9 cellular contexts compared by ENCODE assay signal in genomic region chr2:239246723-239247122, GRCh38.
DNase-seq lines count a peak whose midpoint lies in the region; ATAC-seq and TF ChIP-seq lines count a peak whose summit lies in the region.
"Had no signal": no experiment of that assay in that cellular context is flagged by ENCODE, and none has a peak within 500 bp of the region (broad histone marks: within the 10 kb centered on the region; RNA-seq: fewer than 3 reads in every experiment).

No MANE protein-coding gene starts in this region.

- peak; percentile 16 for DNase-seq in activated CD4-positive, CD25-positive, alpha-beta regulatory T cell treated with anti-CD3 and anti-CD28 coated beads, Interleukin-2, amount 50 U/mL, for 72 hours
- no peak for DNase-seq in activated CD4-positive, CD25-positive, alpha-beta regulatory T cell (lab: John Stamatoyannopoulos, UW)
- no peak for DNase-seq in Panc1 (ENCODE audit: low read depth, low spot score)
- DNase-seq in right atrium auricular region (ENCODE audit: low spot score), result no peak
- peak in 1 of 49 donors; percentile 61 for DNase-seq in substantia nigra (lab: John Stamatoyannopoulos, UW)
- DNase-seq: stimulated activated CD4-positive, alpha-beta T cell treated with anti-CD3 and anti-CD28 coated beads, Interleukin-4, amount 100 ng/mL, for 1 hour had no signal

- H3K27ac ChIP-seq in Panc1 (ENCODE audit: low read length) (no peak overlapping the region), right atrium auricular region (peak overlapping the region; percentile 69 to 81), substantia nigra (ENCODE audit: low read depth, low read length, poor library complexity, severe bottlenecking) (peak overlapping the region; percentile 21)

- no TSS peak for BruUV-seq in Panc1 (replicated peaks; lab: Mats Ljungman, UMichigan)

- ATAC-seq in Panc1 (peak; percentile 47), GM19351 (IDR thresholded peaks at IDR 0.05; ENCODE audit: unreplicated experiment) (no peak), HG03378 (IDR thresholded peaks at IDR 0.05; ENCODE audit: unreplicated experiment) (no peak), HG02884 (IDR thresholded peaks at IDR 0.05; ENCODE audit: unreplicated experiment) (no peak)

- H3K4me1 ChIP-seq in Panc1 (ENCODE audit: control insufficient read depth, insufficient read depth, low read length) (peaks cover 15% of the 10 kb centered on the region), right atrium auricular region (peaks cover 0 to 58% of the 10 kb centered on the region in 2 donors)

- POLR2A ChIA-PET in Panc1 (lab: Charles Lee), result no interaction called here

- no peaks in the 10 kb centered on the region for H3K9me3 ChIP-seq in Panc1 (ENCODE audit: control insufficient read depth, insufficient read depth, low read depth, low read length)
- no peaks in the 10 kb centered on the region for H3K9me3 ChIP-seq in right atrium auricular region

- no peak overlapping the region; a peak in 1 of 4 replicates for H3K4me3 ChIP-seq in Panc1 (ENCODE audit: low read depth in 2 of 2, low read length in 2 of 2)
- H3K4me3 ChIP-seq in right atrium auricular region, result no peak overlapping the region

- no peaks in the 10 kb centered on the region for H3K27me3 ChIP-seq in Panc1 (ENCODE audit: control insufficient read depth, insufficient read depth, low read length)
- no peaks in the 10 kb centered on the region for H3K27me3 ChIP-seq in right atrium auricular region

- in situ Hi-C loops in Panc1 (cut with HindIII; ENCODE audit: low pct_unique_long_range_greater_than_20kb, low sequenced_read_pairs), result no loop called here

- TF ChIP-seq CTCF in Panc1 (IDR thresholded peaks at IDR 0.05), result no peak
- TF ChIP-seq CTCF in right atrium auricular region (IDR thresholded peaks at IDR 0.05), result no peak

- intact Hi-C loops in Panc1 (cut with micrococcal nuclease; ENCODE audit: unreplicated experiment), result no loop called here

- CTCF ChIA-PET in Panc1 (lab: Charles Lee), result no interaction called here

- no peaks in the 10 kb centered on the region for H3K36me3 ChIP-seq in Panc1 (ENCODE audit: control insufficient read depth, insufficient read depth, low read length)
- H3K36me3 ChIP-seq in right atrium auricular region, result no peaks in the 10 kb centered on the region
